ENCODE assay signal across 1 cellular context in the genomic region with DNA sequence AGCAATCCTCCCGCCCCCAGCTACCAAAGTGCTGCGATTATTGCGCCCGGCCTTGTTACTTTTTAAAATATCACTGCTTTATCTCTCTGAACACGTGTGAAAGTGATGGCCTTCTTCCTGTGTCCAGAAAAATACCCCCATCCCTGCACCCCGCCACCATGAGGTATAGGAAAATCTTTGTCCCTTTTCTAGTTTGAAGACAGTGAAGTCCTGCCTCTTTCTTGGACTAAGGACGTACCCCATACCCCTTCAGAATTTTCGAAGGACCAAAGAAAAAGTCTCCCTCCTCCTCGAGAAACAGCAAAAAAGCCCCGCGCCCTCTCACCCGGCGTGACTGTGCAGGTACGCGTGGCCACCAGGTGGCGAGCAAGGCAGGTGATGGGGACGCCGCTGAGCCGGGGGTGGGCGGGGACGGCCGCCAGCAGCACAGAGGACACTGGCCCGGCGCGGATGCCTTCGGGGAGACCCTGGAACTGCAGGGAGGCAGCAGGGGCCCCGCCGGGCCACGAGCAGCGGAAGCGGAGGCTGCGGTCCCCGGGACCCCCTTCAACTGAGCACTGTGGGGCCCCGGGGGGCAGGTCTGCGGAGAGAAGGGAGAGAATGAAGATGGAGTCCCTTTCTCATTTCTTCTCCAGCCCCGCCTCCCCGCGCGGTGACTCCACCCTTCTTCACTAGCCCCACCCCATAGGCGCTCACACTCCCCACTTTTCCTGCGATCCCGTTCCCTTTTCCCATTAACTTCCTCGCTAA.
TF ChIP-seq lines count a peak whose summit lies in the region.

No MANE protein-coding gene starts in this region.

TF ChIP-seq in HepG2, 621 proteins besides CTCF, POLR2A, EP300 and RAD21 (continues in another document):
- TF ChIP-seq, protein P1, sequence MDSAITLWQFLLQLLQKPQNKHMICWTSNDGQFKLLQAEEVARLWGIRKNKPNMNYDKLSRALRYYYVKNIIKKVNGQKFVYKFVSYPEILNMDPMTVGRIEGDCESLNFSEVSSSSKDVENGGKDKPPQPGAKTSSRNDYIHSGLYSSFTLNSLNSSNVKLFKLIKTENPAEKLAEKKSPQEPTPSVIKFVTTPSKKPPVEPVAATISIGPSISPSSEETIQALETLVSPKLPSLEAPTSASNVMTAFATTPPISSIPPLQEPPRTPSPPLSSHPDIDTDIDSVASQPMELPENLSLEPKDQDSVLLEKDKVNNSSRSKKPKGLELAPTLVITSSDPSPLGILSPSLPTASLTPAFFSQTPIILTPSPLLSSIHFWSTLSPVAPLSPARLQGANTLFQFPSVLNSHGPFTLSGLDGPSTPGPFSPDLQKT (CRISPR knock-in tag; IDR thresholded peaks at IDR 0.05; ENCODE audit: borderline replicate concordance), result no peak
- TF ChIP-seq SPEN (CRISPR knock-in tag; IDR thresholded peaks at IDR 0.05; ENCODE audit: low read depth), result no peak
- no peak for TF ChIP-seq CC2D1A (CRISPR knock-in tag; IDR thresholded peaks at IDR 0.05)
- peak; percentile 69 for TF ChIP-seq SAP130 (CRISPR knock-in tag; IDR thresholded peaks at IDR 0.05; ENCODE audit: low read depth)
- TF ChIP-seq ZBTB7B (CRISPR knock-in tag; IDR thresholded peaks at IDR 0.05), result peak; percentile 63
- peak; percentile 24; the same call in 1 of the 2 replicates for TF ChIP-seq CBX5 (CRISPR knock-in tag; IDR thresholded peaks at IDR 0.05; ENCODE audit: borderline replicate concordance)
- no peak for TF ChIP-seq GPN1 (CRISPR knock-in tag; IDR thresholded peaks at IDR 0.05; ENCODE audit: borderline replicate concordance)
- TF ChIP-seq YY1 (IDR thresholded peaks at IDR 0.05; ENCODE audit: insufficient read depth, insufficient replicate concordance, low read depth, low read length), result peak; percentile 70
- TF ChIP-seq, protein P2, sequence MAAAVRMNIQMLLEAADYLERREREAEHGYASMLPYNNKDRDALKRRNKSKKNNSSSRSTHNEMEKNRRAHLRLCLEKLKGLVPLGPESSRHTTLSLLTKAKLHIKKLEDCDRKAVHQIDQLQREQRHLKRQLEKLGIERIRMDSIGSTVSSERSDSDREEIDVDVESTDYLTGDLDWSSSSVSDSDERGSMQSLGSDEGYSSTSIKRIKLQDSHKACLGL (CRISPR knock-in tag; IDR thresholded peaks at IDR 0.05), result no peak
- TF ChIP-seq ZNF329 (CRISPR knock-in tag; IDR thresholded peaks at IDR 0.05; ENCODE audit: low read depth), result 0 out of 2 replicates have a peak, but pooled peaks have one; percentile 14
- TF ChIP-seq ZNF788 (CRISPR knock-in tag; IDR thresholded peaks at IDR 0.05; ENCODE audit: borderline replicate concordance), result peak; percentile 49; the same call in 1 of the 2 replicates
- TF ChIP-seq ZSCAN31 (CRISPR knock-in tag; IDR thresholded peaks at IDR 0.05; ENCODE audit: low read depth), result 0 out of 2 replicates have a peak, but pooled peaks have one; percentile 24
- 0 out of 2 replicates have a peak, but pooled peaks have one; percentile 11 for TF ChIP-seq KDM4B (CRISPR knock-in tag; IDR thresholded peaks at IDR 0.05)
- TF ChIP-seq, protein P3, sequence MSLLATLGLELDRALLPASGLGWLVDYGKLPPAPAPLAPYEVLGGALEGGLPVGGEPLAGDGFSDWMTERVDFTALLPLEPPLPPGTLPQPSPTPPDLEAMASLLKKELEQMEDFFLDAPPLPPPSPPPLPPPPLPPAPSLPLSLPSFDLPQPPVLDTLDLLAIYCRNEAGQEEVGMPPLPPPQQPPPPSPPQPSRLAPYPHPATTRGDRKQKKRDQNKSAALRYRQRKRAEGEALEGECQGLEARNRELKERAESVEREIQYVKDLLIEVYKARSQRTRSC (CRISPR knock-in tag; IDR thresholded peaks at IDR 0.05; ENCODE audit: low read depth), result no peak
- TF ChIP-seq ATRX (CRISPR knock-in tag; IDR thresholded peaks at IDR 0.05; ENCODE audit: borderline replicate concordance), result no peak
- peak; percentile 44; the same call in 1 of the 2 replicates for TF ChIP-seq ISL2 (CRISPR knock-in tag; IDR thresholded peaks at IDR 0.05)
- no peak for TF ChIP-seq ZIK1 (CRISPR knock-in tag; IDR thresholded peaks at IDR 0.05; ENCODE audit: borderline replicate concordance, low read depth)
- TF ChIP-seq, protein P4, sequence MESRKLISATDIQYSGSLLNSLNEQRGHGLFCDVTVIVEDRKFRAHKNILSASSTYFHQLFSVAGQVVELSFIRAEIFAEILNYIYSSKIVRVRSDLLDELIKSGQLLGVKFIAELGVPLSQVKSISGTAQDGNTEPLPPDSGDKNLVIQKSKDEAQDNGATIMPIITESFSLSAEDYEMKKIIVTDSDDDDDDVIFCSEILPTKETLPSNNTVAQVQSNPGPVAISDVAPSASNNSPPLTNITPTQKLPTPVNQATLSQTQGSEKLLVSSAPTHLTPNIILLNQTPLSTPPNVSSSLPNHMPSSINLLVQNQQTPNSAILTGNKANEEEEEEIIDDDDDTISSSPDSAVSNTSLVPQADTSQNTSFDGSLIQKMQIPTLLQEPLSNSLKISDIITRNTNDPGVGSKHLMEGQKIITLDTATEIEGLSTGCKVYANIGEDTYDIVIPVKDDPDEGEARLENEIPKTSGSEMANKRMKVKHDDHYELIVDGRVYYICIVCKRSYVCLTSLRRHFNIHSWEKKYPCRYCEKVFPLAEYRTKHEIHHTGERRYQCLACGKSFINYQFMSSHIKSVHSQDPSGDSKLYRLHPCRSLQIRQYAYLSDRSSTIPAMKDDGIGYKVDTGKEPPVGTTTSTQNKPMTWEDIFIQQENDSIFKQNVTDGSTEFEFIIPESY (CRISPR knock-in tag; IDR thresholded peaks at IDR 0.05), result peak; percentile 47; the same call in 1 of the 2 replicates
- no peak for TF ChIP-seq CBX2 (IDR thresholded peaks at IDR 0.05; ENCODE audit: low read depth, low read length)
- TF ChIP-seq CBX2 (CRISPR knock-in tag; IDR thresholded peaks at IDR 0.05; ENCODE audit: low read depth), result no peak
- peak; percentile 84; the same call in 1 of the 2 replicates for TF ChIP-seq KDM2A (CRISPR knock-in tag; IDR thresholded peaks at IDR 0.05; ENCODE audit: borderline replicate concordance, low read depth)
- TF ChIP-seq ZNF263 (CRISPR knock-in tag; IDR thresholded peaks at IDR 0.05), result peak; percentile 77; the same call in 1 of the 2 replicates
- 0 out of 2 replicates have a peak, but pooled peaks have one; percentile 30 for TF ChIP-seq KDM5B (CRISPR knock-in tag; IDR thresholded peaks at IDR 0.05; ENCODE audit: borderline replicate concordance)
- peak; percentile 67; the same call in 1 of the 2 replicates for TF ChIP-seq ZNF350 (CRISPR knock-in tag; IDR thresholded peaks at IDR 0.05; ENCODE audit: borderline replicate concordance, low read depth)
- TF ChIP-seq GABPA (IDR thresholded peaks at IDR 0.05; ENCODE audit: low read depth, low read length), result no peak
- TF ChIP-seq GABPA (CRISPR knock-in tag; IDR thresholded peaks at IDR 0.05; ENCODE audit: low read depth), result no peak
- TF ChIP-seq, protein P5, sequence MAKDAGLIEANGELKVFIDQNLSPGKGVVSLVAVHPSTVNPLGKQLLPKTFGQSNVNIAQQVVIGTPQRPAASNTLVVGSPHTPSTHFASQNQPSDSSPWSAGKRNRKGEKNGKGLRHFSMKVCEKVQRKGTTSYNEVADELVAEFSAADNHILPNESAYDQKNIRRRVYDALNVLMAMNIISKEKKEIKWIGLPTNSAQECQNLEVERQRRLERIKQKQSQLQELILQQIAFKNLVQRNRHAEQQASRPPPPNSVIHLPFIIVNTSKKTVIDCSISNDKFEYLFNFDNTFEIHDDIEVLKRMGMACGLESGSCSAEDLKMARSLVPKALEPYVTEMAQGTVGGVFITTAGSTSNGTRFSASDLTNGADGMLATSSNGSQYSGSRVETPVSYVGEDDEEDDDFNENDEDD (CRISPR knock-in tag; IDR thresholded peaks at IDR 0.05; ENCODE audit: borderline replicate concordance), result no peak
- TF ChIP-seq, protein P6, sequence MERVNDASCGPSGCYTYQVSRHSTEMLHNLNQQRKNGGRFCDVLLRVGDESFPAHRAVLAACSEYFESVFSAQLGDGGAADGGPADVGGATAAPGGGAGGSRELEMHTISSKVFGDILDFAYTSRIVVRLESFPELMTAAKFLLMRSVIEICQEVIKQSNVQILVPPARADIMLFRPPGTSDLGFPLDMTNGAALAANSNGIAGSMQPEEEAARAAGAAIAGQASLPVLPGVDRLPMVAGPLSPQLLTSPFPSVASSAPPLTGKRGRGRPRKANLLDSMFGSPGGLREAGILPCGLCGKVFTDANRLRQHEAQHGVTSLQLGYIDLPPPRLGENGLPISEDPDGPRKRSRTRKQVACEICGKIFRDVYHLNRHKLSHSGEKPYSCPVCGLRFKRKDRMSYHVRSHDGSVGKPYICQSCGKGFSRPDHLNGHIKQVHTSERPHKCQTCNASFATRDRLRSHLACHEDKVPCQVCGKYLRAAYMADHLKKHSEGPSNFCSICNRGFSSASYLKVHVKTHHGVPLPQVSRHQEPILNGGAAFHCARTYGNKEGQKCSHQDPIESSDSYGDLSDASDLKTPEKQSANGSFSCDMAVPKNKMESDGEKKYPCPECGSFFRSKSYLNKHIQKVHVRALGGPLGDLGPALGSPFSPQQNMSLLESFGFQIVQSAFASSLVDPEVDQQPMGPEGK (CRISPR knock-in tag; IDR thresholded peaks at IDR 0.05), result peak; percentile 48
- TF ChIP-seq SP5 (CRISPR knock-in tag; IDR thresholded peaks at IDR 0.05; ENCODE audit: borderline replicate concordance, low read depth), result peak; percentile 59
- no peak for TF ChIP-seq ZNF441 (CRISPR knock-in tag; IDR thresholded peaks at IDR 0.05; ENCODE audit: borderline replicate concordance)
- TF ChIP-seq, protein P7, sequence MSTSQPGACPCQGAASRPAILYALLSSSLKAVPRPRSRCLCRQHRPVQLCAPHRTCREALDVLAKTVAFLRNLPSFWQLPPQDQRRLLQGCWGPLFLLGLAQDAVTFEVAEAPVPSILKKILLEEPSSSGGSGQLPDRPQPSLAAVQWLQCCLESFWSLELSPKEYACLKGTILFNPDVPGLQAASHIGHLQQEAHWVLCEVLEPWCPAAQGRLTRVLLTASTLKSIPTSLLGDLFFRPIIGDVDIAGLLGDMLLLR (CRISPR knock-in tag; IDR thresholded peaks at IDR 0.05), result 0 out of 2 replicates have a peak, but pooled peaks have one; percentile 30
- TF ChIP-seq ZNF883 (CRISPR knock-in tag; IDR thresholded peaks at IDR 0.05; ENCODE audit: not compliant biosample characterization), result peak; percentile 23
- peak; percentile 51 for TF ChIP-seq AGO1 (IDR thresholded peaks at IDR 0.05; ENCODE audit: low read depth, low read length, poor library complexity, severe bottlenecking)
- TF ChIP-seq NFKBIZ (CRISPR knock-in tag; IDR thresholded peaks at IDR 0.05), result 0 out of 2 replicates have a peak, but pooled peaks have one; percentile 30
- TF ChIP-seq, protein P8, sequence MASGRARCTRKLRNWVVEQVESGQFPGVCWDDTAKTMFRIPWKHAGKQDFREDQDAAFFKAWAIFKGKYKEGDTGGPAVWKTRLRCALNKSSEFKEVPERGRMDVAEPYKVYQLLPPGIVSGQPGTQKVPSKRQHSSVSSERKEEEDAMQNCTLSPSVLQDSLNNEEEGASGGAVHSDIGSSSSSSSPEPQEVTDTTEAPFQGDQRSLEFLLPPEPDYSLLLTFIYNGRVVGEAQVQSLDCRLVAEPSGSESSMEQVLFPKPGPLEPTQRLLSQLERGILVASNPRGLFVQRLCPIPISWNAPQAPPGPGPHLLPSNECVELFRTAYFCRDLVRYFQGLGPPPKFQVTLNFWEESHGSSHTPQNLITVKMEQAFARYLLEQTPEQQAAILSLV (CRISPR knock-in tag; IDR thresholded peaks at IDR 0.05; ENCODE audit: borderline replicate concordance), result 0 out of 2 replicates have a peak, but pooled peaks have one; percentile 21
- TF ChIP-seq ZNF749 (CRISPR knock-in tag; IDR thresholded peaks at IDR 0.05; ENCODE audit: borderline replicate concordance), result no peak
- 0 out of 2 replicates have a peak, but pooled peaks have one; percentile 34 for TF ChIP-seq MXD4 (CRISPR knock-in tag; IDR thresholded peaks at IDR 0.05)
- no peak for TF ChIP-seq YEATS2 (CRISPR knock-in tag; IDR thresholded peaks at IDR 0.05; ENCODE audit: borderline replicate concordance)
- peak; percentile 65 for TF ChIP-seq SP4 (CRISPR knock-in tag; IDR thresholded peaks at IDR 0.05)
- peak; percentile 95 for TF ChIP-seq ZNF317 (CRISPR knock-in tag; IDR thresholded peaks at IDR 0.05)
- no peak for TF ChIP-seq ZNF253 (CRISPR knock-in tag; IDR thresholded peaks at IDR 0.05; ENCODE audit: borderline replicate concordance)
- TF ChIP-seq, protein P9, sequence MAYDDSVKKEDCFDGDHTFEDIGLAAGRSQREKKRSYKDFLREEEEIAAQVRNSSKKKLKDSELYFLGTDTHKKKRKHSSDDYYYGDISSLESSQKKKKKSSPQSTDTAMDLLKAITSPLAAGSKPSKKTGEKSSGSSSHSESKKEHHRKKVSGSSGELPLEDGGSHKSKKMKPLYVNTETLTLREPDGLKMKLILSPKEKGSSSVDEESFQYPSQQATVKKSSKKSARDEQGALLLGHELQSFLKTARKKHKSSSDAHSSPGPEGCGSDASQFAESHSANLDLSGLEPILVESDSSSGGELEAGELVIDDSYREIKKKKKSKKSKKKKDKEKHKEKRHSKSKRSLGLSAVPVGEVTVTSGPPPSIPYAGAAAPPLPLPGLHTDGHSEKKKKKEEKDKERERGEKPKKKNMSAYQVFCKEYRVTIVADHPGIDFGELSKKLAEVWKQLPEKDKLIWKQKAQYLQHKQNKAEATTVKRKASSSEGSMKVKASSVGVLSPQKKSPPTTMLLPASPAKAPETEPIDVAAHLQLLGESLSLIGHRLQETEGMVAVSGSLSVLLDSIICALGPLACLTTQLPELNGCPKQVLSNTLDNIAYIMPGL (CRISPR knock-in tag; IDR thresholded peaks at IDR 0.05; ENCODE audit: borderline replicate concordance in 1 of 2, low read depth in 1 of 2), result peak; percentile 78 to 82; a peak in 3 of 4 replicates
- 0 out of 2 replicates have a peak, but pooled peaks have one; percentile 5 for TF ChIP-seq RARA (CRISPR knock-in tag; IDR thresholded peaks at IDR 0.05)
- no peak for TF ChIP-seq ZNF891 (CRISPR knock-in tag; IDR thresholded peaks at IDR 0.05)
- 0 out of 2 replicates have a peak, but pooled peaks have one; percentile 25 for TF ChIP-seq SMAD1 (CRISPR knock-in tag; IDR thresholded peaks at IDR 0.05; ENCODE audit: borderline replicate concordance, low read depth)
- TF ChIP-seq TEAD2 (CRISPR knock-in tag; IDR thresholded peaks at IDR 0.05), result no peak
- TF ChIP-seq ZNF777 (CRISPR knock-in tag; IDR thresholded peaks at IDR 0.05), result no peak
- peak; percentile 47; the same call in 1 of the 2 replicates for TF ChIP-seq MIER2 (CRISPR knock-in tag; IDR thresholded peaks at IDR 0.05)
- TF ChIP-seq ZNF274 (CRISPR knock-in tag; IDR thresholded peaks at IDR 0.05), result 0 out of 2 replicates have a peak, but pooled peaks have one; percentile 4
- TF ChIP-seq REL (CRISPR knock-in tag; conservative IDR thresholded peaks at IDR 0.05), result no peak
- TF ChIP-seq SP1 (IDR thresholded peaks at IDR 0.05), result no peak
- peak; percentile 54 for TF ChIP-seq SP1 (CRISPR knock-in tag; IDR thresholded peaks at IDR 0.05)
- no peak for TF ChIP-seq TOPORS (CRISPR knock-in tag; IDR thresholded peaks at IDR 0.05)
- TF ChIP-seq NONO (IDR thresholded peaks at IDR 0.05), result no peak
- TF ChIP-seq NONO (CRISPR knock-in tag; conservative IDR thresholded peaks at IDR 0.05), result peak; percentile 52
- TF ChIP-seq ZNF674 (CRISPR knock-in tag; IDR thresholded peaks at IDR 0.05; ENCODE audit: low read depth), result no peak
- 0 out of 2 replicates have a peak, but pooled peaks have one; percentile 19 for TF ChIP-seq NFE2L2 (IDR thresholded peaks at IDR 0.05; ENCODE audit: low read length)
- 0 out of 2 replicates have a peak, but pooled peaks have one; percentile 58 for TF ChIP-seq ZNF124 (CRISPR knock-in tag; IDR thresholded peaks at IDR 0.05)
- TF ChIP-seq FOXA1 (IDR thresholded peaks at IDR 0.05), result no peak
- TF ChIP-seq FOXA1 (CRISPR knock-in tag; IDR thresholded peaks at IDR 0.05), result no peak
- peak; percentile 45; the same call in 1 of the 2 replicates for TF ChIP-seq FOSL2 (CRISPR knock-in tag; IDR thresholded peaks at IDR 0.05)
- peak; percentile 76 for TF ChIP-seq AGO2 (optimal IDR thresholded peaks at IDR 0.05; ENCODE audit: low read depth, low read length)
